ENCODE assay signal across 13 cellular contexts in the genomic region with DNA sequence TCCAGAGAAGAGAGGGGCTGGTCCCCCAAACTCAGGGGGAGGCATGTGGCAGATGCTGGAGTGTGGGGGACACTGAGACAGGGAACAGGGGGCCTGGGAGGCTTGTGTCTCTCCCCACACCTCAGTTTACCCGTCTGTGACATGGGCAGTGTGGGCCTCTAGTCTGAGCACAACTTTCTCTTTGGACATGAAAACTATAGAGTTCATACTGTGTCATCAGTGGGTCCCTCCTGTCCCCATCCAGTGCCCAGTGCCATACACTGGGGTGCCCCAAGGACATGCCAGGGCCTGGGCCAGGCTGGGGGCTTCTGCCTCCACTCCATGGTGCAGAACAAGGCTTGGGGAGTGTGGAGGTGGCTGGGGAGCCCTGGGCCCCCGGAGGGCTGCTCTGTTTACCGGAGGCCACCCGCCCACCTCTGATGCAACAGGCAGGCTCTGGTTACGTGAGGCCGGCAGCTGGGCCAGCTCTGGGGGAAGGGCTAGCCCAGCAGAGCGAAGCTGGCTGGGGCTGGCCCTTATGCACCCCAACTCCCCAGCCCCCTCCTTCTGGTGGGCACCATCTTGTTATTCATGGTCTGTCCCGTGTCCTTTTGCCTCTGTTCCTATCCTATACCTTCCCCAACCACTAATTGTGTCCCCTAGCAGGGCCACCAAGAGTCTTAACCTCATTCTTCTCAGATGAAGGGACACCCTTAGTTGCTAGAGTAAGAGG. TPM values are rescaled to one million over a fixed set of nuclear protein-coding genes. Genes with fewer than 3 reads are reported as not detected.
DNase-seq lines count a peak whose midpoint lies in the region; ATAC-seq and TF ChIP-seq lines count a peak whose summit lies in the region.
"Had no signal": no experiment of that assay in that cellular context is flagged by ENCODE, and none has a peak within 500 bp of the region (broad histone marks: within the 10 kb centered on the region; RNA-seq: fewer than 3 reads in every experiment).

No MANE protein-coding gene starts in this region.

- TF ChIP-seq POLR2A in gastroesophageal sphincter (IDR thresholded peaks at IDR 0.05): no peak

- H3K36me3 ChIP-seq in GM23338 (ENCODE audit: insufficient read depth): no peaks in the 10 kb centered on the region
- peaks cover 0 to 26% of the 10 kb centered on the region in 2 donors for H3K36me3 ChIP-seq in gastroesophageal sphincter

- CTCF ChIA-PET in RWPE1 (lab: Yijun Ruan, JAX) (no interaction called here), HEK293T (lab: Yijun Ruan, JAX) (interaction anchor here (0.7 kb wide), 1 partner anchor 26 kb away, joined by 4 read pairs; no protein-coding TSS in a partner anchor)
- CTCF ChIA-PET in activated CD8-positive, alpha-beta T cell treated with anti-CD3 and anti-CD28 coated beads, Interleukin-2, amount 10 ng/mL, durations not matched to agents 7 days and 5 days (lab: Charles Lee): interaction anchor here (1.0 kb wide), 1 partner anchor 10 kb away, joined by 3 read pairs; no protein-coding TSS in a partner anchor

- no peaks in the 10 kb centered on the region for H3K79me2 ChIP-seq in GM23338 (replicated peaks; ENCODE audit: insufficient read depth)

- WGBS in gastroesophageal sphincter (ENCODE audit: low coverage in 1 of 2), 2 donors: no CpG with 5 or more reads among the region's 8 CpGs

- ATAC-seq in GM23338 (peak; percentile 18), gastroesophageal sphincter (peak; percentile 60)
- ATAC-seq in activated CD8-positive, alpha-beta T cell treated with anti-CD3 and anti-CD28 coated beads, Interleukin-2, amount 10 ng/mL, durations not matched to agents 7 days and 5 days: no peak
- ATAC-seq: body of pancreas had no signal

- H3K4me3 ChIP-seq in GM23338: no peak overlapping the region
- no peak overlapping the region for H3K4me3 ChIP-seq in gastroesophageal sphincter
- H3K4me3 ChIP-seq: body of pancreas had no signal

- peak overlapping the region; percentile 76; the same call in 1 of the 2 replicates for H3K27ac ChIP-seq in GM23338 (ENCODE audit: low read depth)
- peak overlapping the region; percentile 25 for H3K27ac ChIP-seq in RWPE1
- no peak overlapping the region for H3K27ac ChIP-seq in gastroesophageal sphincter
- H3K27ac ChIP-seq: body of pancreas, epithelial cell of prostate had no signal

- no peaks in the 10 kb centered on the region; the same call in 2 of the 3 replicates for H3K36me3 Mint-ChIP-seq in GM23338 (ENCODE audit: low read depth)
- H3K36me3 Mint-ChIP-seq in activated CD8-positive, alpha-beta T cell treated with anti-CD3 and anti-CD28 coated beads, Interleukin-2, amount 10 ng/mL, durations not matched to agents 7 days and 5 days (ENCODE audit: low read depth): peaks cover 10% of the 10 kb centered on the region

- peaks cover 31% of the 10 kb centered on the region for H3K27me3 Mint-ChIP-seq in GM23338 (ENCODE audit: insufficient read depth, low read depth, poor library complexity)
- H3K27me3 Mint-ChIP-seq in activated CD8-positive, alpha-beta T cell treated with anti-CD3 and anti-CD28 coated beads, Interleukin-2, amount 10 ng/mL, durations not matched to agents 7 days and 5 days (ENCODE audit: low read depth): no peaks in the 10 kb centered on the region

- H3K27me3 ChIP-seq in GM23338 (ENCODE audit: insufficient read depth): peaks cover 28% of the 10 kb centered on the region
- H3K27me3 ChIP-seq in gastroesophageal sphincter: peaks cover 24% of the 10 kb centered on the region
- H3K27me3 ChIP-seq: body of pancreas had no signal

- peaks cover 12% of the 10 kb centered on the region; the same call in 1 of the 2 replicates for H3F3A ChIP-seq in GM23338 (replicated peaks; ENCODE audit: low read depth)

- H3K4me3 Mint-ChIP-seq in GM23338: no peak overlapping the region; the same call in 2 of the 3 replicates
- H3K4me3 Mint-ChIP-seq in activated CD8-positive, alpha-beta T cell treated with anti-CD3 and anti-CD28 coated beads, Interleukin-2, amount 10 ng/mL, durations not matched to agents 7 days and 5 days: no peak overlapping the region

- TF ChIP-seq EP300 in gastroesophageal sphincter (IDR thresholded peaks at IDR 0.05): no peak

- no peaks in the 10 kb centered on the region for H4K20me1 ChIP-seq in GM23338 (replicated peaks; ENCODE audit: insufficient read depth)

- H2AFZ ChIP-seq in GM23338: no peak overlapping the region

- H3K9me3 Mint-ChIP-seq in GM23338: no peaks in the 10 kb centered on the region
- no peaks in the 10 kb centered on the region for H3K9me3 Mint-ChIP-seq in activated CD8-positive, alpha-beta T cell treated with anti-CD3 and anti-CD28 coated beads, Interleukin-2, amount 10 ng/mL, durations not matched to agents 7 days and 5 days (ENCODE audit: insufficient read depth)

- POLR2A ChIA-PET in RWPE1 (lab: Yijun Ruan, JAX; ENCODE audit: low non-redundant PET) (no interaction called here), HEK293T (lab: Yijun Ruan, JAX) (no interaction called here)
- POLR2A ChIA-PET in activated CD8-positive, alpha-beta T cell treated with anti-CD3 and anti-CD28 coated beads, Interleukin-2, amount 10 ng/mL, durations not matched to agents 7 days and 5 days (lab: Charles Lee): no interaction called here

- H3K4me1 ChIP-seq in GM23338 (ENCODE audit: insufficient read depth) (peaks cover 16% of the 10 kb centered on the region), gastroesophageal sphincter (peaks cover 0 to 26% (median 0%) of the 10 kb centered on the region in 3 donors)

- TF ChIP-seq CTCF in AG09319 (IDR thresholded peaks at IDR 0.05; ENCODE audit: low read depth, low read length): no peak
- no peak for TF ChIP-seq CTCF in GM23338 (conservative IDR thresholded peaks at IDR 0.05; ENCODE audit: low read depth in 2 of 2)
- TF ChIP-seq CTCF in RWPE1 (conservative IDR thresholded peaks at IDR 0.05; ENCODE audit: low read depth): no peak
- TF ChIP-seq CTCF in gastroesophageal sphincter (IDR thresholded peaks at IDR 0.05): no peak

- no peaks in the 10 kb centered on the region for H3K9me3 ChIP-seq in gastroesophageal sphincter
- H3K9me3 ChIP-seq: body of pancreas, SK-N-SH had no signal

- peak overlapping the region; percentile 70; the same call in 1 of the 2 replicates for H3K4me2 ChIP-seq in GM23338
- H3K4me2 ChIP-seq: SK-N-SH had no signal

- no peaks in the 10 kb centered on the region for H3K9me2 ChIP-seq in GM23338 (ENCODE audit: insufficient read depth)
- H3K9me2 ChIP-seq: SK-N-SH had no signal

- peaks cover 25% of the 10 kb centered on the region for H3K4me1 Mint-ChIP-seq in GM23338
- peaks cover 15% of the 10 kb centered on the region for H3K4me1 Mint-ChIP-seq in activated CD8-positive, alpha-beta T cell treated with anti-CD3 and anti-CD28 coated beads, Interleukin-2, amount 10 ng/mL, durations not matched to agents 7 days and 5 days (ENCODE audit: low read depth)

- peak overlapping the region; percentile 27; the same call in 1 of the 2 replicates for H3K27ac Mint-ChIP-seq in GM23338
- H3K27ac Mint-ChIP-seq in activated CD8-positive, alpha-beta T cell treated with anti-CD3 and anti-CD28 coated beads, Interleukin-2, amount 10 ng/mL, durations not matched to agents 7 days and 5 days: no peak overlapping the region

- DNase-seq in AG09319 (ENCODE audit: extremely low read depth, low read depth): peak; percentile 25
- DNase-seq in GM23338 (ENCODE audit: low spot score): peak; percentile 61
- DNase-seq in RWPE1 (ENCODE audit: low spot score): no peak
- no peak for DNase-seq in HEK293T (ENCODE audit: extremely low spot score)
- DNase-seq in NCI-H345 treated with DMSO at 0.1 percent for 48 hours (lab: John Stamatoyannopoulos, UW; ENCODE audit: unreplicated experiment): no peak
- DNase-seq in activated CD8-positive, alpha-beta T cell treated with anti-CD3 and anti-CD28 coated beads, Interleukin-2, amount 10 ng/mL, durations not matched to agents 7 days and 5 days: no peak
- no peak for DNase-seq in activated gamma-delta T cell treated with Interleukin-2 at 50 U/mL for 16 hours
- DNase-seq: activated CD8-positive, alpha-beta memory T cell treated with anti-CD3 and anti-CD28 coated beads for 24 hours; body of pancreas; MM.1S; SK-N-SH had no signal

TF ChIP-seq in GM23338, 12 proteins besides CTCF, POLR2A, EP300 and RAD21:
- TF ChIP-seq POLR2AphosphoS5 (IDR thresholded peaks at IDR 0.05; ENCODE audit: low read depth) (0 out of 2 replicates have a peak, but pooled peaks have one; percentile 44), NANOG (IDR thresholded peaks at IDR 0.05; ENCODE audit: borderline replicate concordance) (no peak)

TF ChIP-seq in HEK293T, 16 proteins besides CTCF, POLR2A, EP300 and RAD21 (continues in another document):
- TF ChIP-seq L3MBTL2 (conservative IDR thresholded peaks at IDR 0.05): no peak
- TF ChIP-seq HDGF (IDR thresholded peaks at IDR 0.05; ENCODE audit: borderline replicate concordance): no peak
- TF ChIP-seq ZNF384 (IDR thresholded peaks at IDR 0.05): no peak

RNA-seq across cellular contexts. Expression of a gene that starts 1.9 kb away (rescaled TPM):
- 3.0 and 8.3 TPM in 2 replicates for total RNA-seq in GM23338 (2014; rRNA removed; shearing (Covaris generic))
- 7.4 and 8.1 TPM in 2 replicates for polyA plus RNA-seq in GM23338 (2016; fragmentation: Nextera tagmentation; extraction: Ambion mirVana)
- not detected for total RNA-seq in gastroesophageal sphincter
- 1 to 10 TPM; 2.2 to 3.6 TPM for total RNA-seq in activated CD8-positive, alpha-beta T cell treated with anti-CD3 and anti-CD28 coated beads, Interleukin-2, amount 10 ng/mL, durations not matched to agents 7 days and 5 days
- total RNA-seq: body of pancreas had no signal

RNA-seq across cellular contexts. Expression of a gene that starts 20.0 kb away (rescaled TPM):
- 16.4 and 18.8 TPM in 2 replicates for total RNA-seq in GM23338 (2014; rRNA removed; shearing (Covaris generic))
- polyA plus RNA-seq in GM23338 (2016; fragmentation: Nextera tagmentation; extraction: Ambion mirVana): 13.8 and 15.1 TPM in 2 replicates
- 10 to 100 TPM in 3 of 4 donors, 1 to 10 TPM in 1; 9.4 to 28.8 (median 14.7) TPM for total RNA-seq in gastroesophageal sphincter
- 10 to 100 TPM; 22.1 to 25.4 TPM for total RNA-seq in activated CD8-positive, alpha-beta T cell treated with anti-CD3 and anti-CD28 coated beads, Interleukin-2, amount 10 ng/mL, durations not matched to agents 7 days and 5 days

RNA-seq across cellular contexts. Expression of a gene that starts 20.1 kb away (rescaled TPM):
- 54.3 and 58.1 TPM in 2 replicates for total RNA-seq in GM23338 (2014; rRNA removed; shearing (Covaris generic))
- 124 and 129 TPM in 2 replicates for polyA plus RNA-seq in GM23338 (2016; fragmentation: Nextera tagmentation; extraction: Ambion mirVana)
- 10 to 100 TPM; 36.2 to 46.6 (median 40.9) TPM for total RNA-seq in gastroesophageal sphincter
- 10 to 100 TPM; 97.9 to 98.7 TPM for total RNA-seq in activated CD8-positive, alpha-beta T cell treated with anti-CD3 and anti-CD28 coated beads, Interleukin-2, amount 10 ng/mL, durations not matched to agents 7 days and 5 days

RNA-seq across cellular contexts. Expression of a gene that starts 31.2 kb away (rescaled TPM):
- 14.4 and 14.6 TPM in 2 replicates for total RNA-seq in GM23338 (2014; rRNA removed; shearing (Covaris generic))
- 25.7 and 27.6 TPM in 2 replicates for polyA plus RNA-seq in GM23338 (2016; fragmentation: Nextera tagmentation; extraction: Ambion mirVana)
- total RNA-seq in gastroesophageal sphincter: 10 to 100 TPM; 14.0 to 21.4 (median 16.8) TPM
- total RNA-seq in activated CD8-positive, alpha-beta T cell treated with anti-CD3 and anti-CD28 coated beads, Interleukin-2, amount 10 ng/mL, durations not matched to agents 7 days and 5 days: 10 to 100 TPM; 35.6 TPM

RNA-seq across cellular contexts. Expression of a gene that starts 33.7 kb away (rescaled TPM):
- 59.3 and 59.5 TPM in 2 replicates for total RNA-seq in GM23338 (2014; rRNA removed; shearing (Covaris generic))
- 38.0 and 38.9 TPM in 2 replicates for polyA plus RNA-seq in GM23338 (2016; fragmentation: Nextera tagmentation; extraction: Ambion mirVana)
- total RNA-seq in gastroesophageal sphincter: 10 to 100 TPM; 16.7 to 24.5 (median 20.1) TPM
- 10 to 100 TPM; 20.3 to 22.8 TPM for total RNA-seq in activated CD8-positive, alpha-beta T cell treated with anti-CD3 and anti-CD28 coated beads, Interleukin-2, amount 10 ng/mL, durations not matched to agents 7 days and 5 days

Comparison
In these comparisons a context has a peak if more than half of its experiments do, and no peak if none do; other contexts are left out.
1. DNase-seq: peak in AG09319 (single experiment) and GM23338 (single experiment); none in RWPE1 (single experiment), HEK293T (single experiment), NCI-H345 treated with DMSO at 0.1 percent for 48 hours (single experiment), activated CD8-positive, alpha-beta T cell treated with anti-CD3 and anti-CD28 coated beads, Interleukin-2, amount 10 ng/mL, durations not matched to agents 7 days and 5 days (single experiment) and activated gamma-delta T cell treated with Interleukin-2 at 50 U/mL for 16 hours (single experiment).
2. H3K27ac ChIP-seq: peak in GM23338 (single experiment) and RWPE1 (single experiment); none in gastroesophageal sphincter (0 of 4).